In the genomic region with DNA sequence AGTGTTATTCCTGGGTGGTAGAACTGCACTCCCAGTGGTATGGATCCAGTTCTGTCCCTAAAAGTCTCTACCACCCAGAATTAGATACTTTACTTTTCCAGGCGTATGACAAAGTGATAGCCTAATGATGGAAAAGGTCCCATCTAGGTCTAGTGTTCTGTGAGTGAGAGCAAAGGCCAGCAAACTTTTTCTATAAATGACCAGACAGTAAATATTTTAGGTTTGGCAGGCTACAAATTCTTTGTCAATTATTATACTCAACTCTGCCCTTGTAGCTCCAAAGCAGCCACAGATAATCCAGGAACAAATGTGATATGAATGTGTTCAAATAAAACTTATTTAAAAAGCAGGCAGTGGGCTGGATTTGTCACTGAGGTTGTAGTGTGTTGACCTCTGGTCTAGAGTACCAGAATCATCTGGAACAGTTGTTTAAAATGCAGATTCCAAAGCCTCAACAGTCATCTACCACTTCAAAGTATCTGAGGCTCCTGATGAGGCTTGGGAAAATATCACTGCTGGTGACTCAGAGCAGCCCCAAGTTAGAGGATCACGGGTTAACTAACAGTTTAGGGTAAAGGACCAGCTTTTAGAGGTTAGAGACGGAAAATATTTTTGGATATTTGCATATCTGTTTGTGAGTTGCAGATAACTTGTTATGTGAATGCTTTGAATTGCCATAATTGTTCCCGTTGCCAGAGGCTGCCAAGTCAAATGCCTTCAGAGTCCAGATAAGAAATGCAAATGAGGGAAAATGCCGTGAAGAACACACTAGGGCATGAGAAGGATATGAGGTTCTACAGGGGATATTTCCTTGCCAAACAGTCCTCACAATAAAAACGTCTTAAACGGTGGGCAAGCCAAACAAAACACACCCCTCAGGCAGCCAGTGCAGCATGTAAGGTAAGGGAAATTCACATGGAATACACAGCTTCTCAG, we compare ENCODE assay signal across 15 cellular contexts. TPM values are rescaled to one million over a fixed set of nuclear protein-coding genes. Genes with fewer than 3 reads are reported as not detected.
DNase-seq lines count a peak whose midpoint lies in the region; ATAC-seq and TF ChIP-seq lines count a peak whose summit lies in the region.
"Had no signal": no experiment of that assay in that cellular context is flagged by ENCODE, and none has a peak within 500 bp of the region (broad histone marks: within the 10 kb centered on the region; RNA-seq: fewer than 3 reads in every experiment).

No MANE protein-coding gene starts in this region.

- H3K9me3 ChIP-seq in mammary epithelial cell (replicated peaks; ENCODE audit: insufficient read depth, low read length) (no peaks in the 10 kb centered on the region), suprapubic skin (no peaks in the 10 kb centered on the region)
- H3K9me3 ChIP-seq: upper lobe of left lung had no signal

- peak; percentile 18 for DNase-seq in activated CD8-positive, alpha-beta T cell treated with anti-CD3 and anti-CD28 coated beads for 36 hours
- DNase-seq in activated CD8-positive, alpha-beta T cell treated with anti-CD3 and anti-CD28 coated beads, Interleukin-2, amount 10 ng/mL, durations not matched to agents 7 days and 5 days = no peak
- DNase-seq in mammary epithelial cell (peak; percentile 55), left lobe of liver (ENCODE audit: low spot score) (no peak), suprapubic skin (ENCODE audit: low spot score in 2 of 2) (no peak), NCI-H2196 treated with DMSO at 0.1 percent for 48 hours (lab: John Stamatoyannopoulos, UW; ENCODE audit: unreplicated experiment) (no peak)
- DNase-seq: activated CD4-positive, alpha-beta T cell treated with anti-CD3 and anti-CD28 coated beads, Interleukin-2, amount 10 ng/mL, durations not matched to agents 24 days and 14 days; DND-41; kidney; upper lobe of left lung had no signal

- no peak overlapping the region for H3K4me3 ChIP-seq in mammary epithelial cell (replicated peaks in 1 of 3; ENCODE audit: insufficient read depth in 1 of 3, low read depth in 2 of 3, low read length in 3 of 3)
- H3K4me3 ChIP-seq in suprapubic skin = no peak overlapping the region
- H3K4me3 ChIP-seq: GM23338, upper lobe of left lung had no signal

- H3K27me3 Mint-ChIP-seq in activated CD8-positive, alpha-beta T cell treated with anti-CD3 and anti-CD28 coated beads for 36 hours = peaks cover 23% of the 10 kb centered on the region
- peaks cover 27% of the 10 kb centered on the region for H3K27me3 Mint-ChIP-seq in activated CD8-positive, alpha-beta T cell treated with anti-CD3 and anti-CD28 coated beads, Interleukin-2, amount 10 ng/mL, durations not matched to agents 7 days and 5 days (ENCODE audit: low read depth)

- TF ChIP-seq POLR2A in suprapubic skin (IDR thresholded peaks at IDR 0.05) = no peak

- intact Hi-C loops in activated CD8-positive, alpha-beta T cell treated with anti-CD3 and anti-CD28 coated beads for 36 hours (cut with micrococcal nuclease) = no loop called here
- intact Hi-C loops in mammary epithelial cell (cut with micrococcal nuclease) = no loop called here

- TF ChIP-seq EP300 in suprapubic skin (IDR thresholded peaks at IDR 0.05) = no peak

- H3K79me2 ChIP-seq in mammary epithelial cell (ENCODE audit: insufficient read depth, low read length) = no peaks in the 10 kb centered on the region
- H3K79me2 ChIP-seq: parathyroid adenoma had no signal

- CTCF ChIA-PET in activated CD8-positive, alpha-beta T cell treated with anti-CD3 and anti-CD28 coated beads for 36 hours (lab: Charles Lee) = no interaction called here
- CTCF ChIA-PET in activated CD8-positive, alpha-beta T cell treated with anti-CD3 and anti-CD28 coated beads, Interleukin-2, amount 10 ng/mL, durations not matched to agents 7 days and 5 days (lab: Charles Lee) = no interaction called here
- CTCF ChIA-PET in mammary epithelial cell (lab: Charles Lee; ENCODE audit: low non-redundant PET) = no interaction called here

- H3K27me3 ChIP-seq in mammary epithelial cell (ENCODE audit: insufficient read depth, low read length) (peaks cover 4% of the 10 kb centered on the region), suprapubic skin (no peaks in the 10 kb centered on the region)
- H3K27me3 ChIP-seq: upper lobe of left lung had no signal

- H3K9me3 Mint-ChIP-seq in activated CD8-positive, alpha-beta T cell treated with anti-CD3 and anti-CD28 coated beads for 36 hours = no peaks in the 10 kb centered on the region
- H3K9me3 Mint-ChIP-seq in activated CD8-positive, alpha-beta T cell treated with anti-CD3 and anti-CD28 coated beads, Interleukin-2, amount 10 ng/mL, durations not matched to agents 7 days and 5 days (ENCODE audit: insufficient read depth) = no peaks in the 10 kb centered on the region
- H3K9me3 Mint-ChIP-seq: activated CD4-positive, alpha-beta T cell treated with anti-CD3 and anti-CD28 coated beads, Interleukin-2, amount 10 ng/mL, durations not matched to agents 24 days and 14 days; GM23338 had no signal

- no peak overlapping the region for H3K4me3 Mint-ChIP-seq in activated CD8-positive, alpha-beta T cell treated with anti-CD3 and anti-CD28 coated beads for 36 hours
- H3K4me3 Mint-ChIP-seq in activated CD8-positive, alpha-beta T cell treated with anti-CD3 and anti-CD28 coated beads, Interleukin-2, amount 10 ng/mL, durations not matched to agents 7 days and 5 days = no peak overlapping the region
- H3K4me3 Mint-ChIP-seq: activated CD4-positive, alpha-beta T cell treated with anti-CD3 and anti-CD28 coated beads, Interleukin-2, amount 10 ng/mL, durations not matched to agents 24 days and 14 days; GM23338 had no signal

- H4K20me1 ChIP-seq in mammary epithelial cell (ENCODE audit: insufficient read depth, low read length) = no peaks in the 10 kb centered on the region

- ATAC-seq in activated CD8-positive, alpha-beta T cell treated with anti-CD3 and anti-CD28 coated beads for 36 hours = peak; percentile 47
- no peak for ATAC-seq in activated CD8-positive, alpha-beta T cell treated with anti-CD3 and anti-CD28 coated beads, Interleukin-2, amount 10 ng/mL, durations not matched to agents 7 days and 5 days
- ATAC-seq in left lobe of liver (peak; percentile 83), SK-N-SH treated with all-trans-retinoic acid at 6 μM for 48 hours (no peak), GM21737 (IDR thresholded peaks at IDR 0.05; ENCODE audit: unreplicated experiment) (no peak)
- ATAC-seq: GM23338 had no signal

- no peak overlapping the region for H3K27ac Mint-ChIP-seq in activated CD8-positive, alpha-beta T cell treated with anti-CD3 and anti-CD28 coated beads for 36 hours
- no peak overlapping the region for H3K27ac Mint-ChIP-seq in activated CD8-positive, alpha-beta T cell treated with anti-CD3 and anti-CD28 coated beads, Interleukin-2, amount 10 ng/mL, durations not matched to agents 7 days and 5 days
- H3K27ac Mint-ChIP-seq: activated CD4-positive, alpha-beta T cell treated with anti-CD3 and anti-CD28 coated beads, Interleukin-2, amount 10 ng/mL, durations not matched to agents 24 days and 14 days; GM23338 had no signal

- TF ChIP-seq CTCF in activated CD8-positive, alpha-beta T cell treated with anti-CD3 and anti-CD28 coated beads for 36 hours (IDR thresholded peaks at IDR 0.05) = no peak
- TF ChIP-seq CTCF in mammary epithelial cell (conservative IDR thresholded peaks at IDR 0.05 in 1 of 2, IDR thresholded peaks at IDR 0.05 in 1 of 2; ENCODE audit: extremely low read depth in 1 of 2, insufficient read depth in 1 of 2, low read depth in 1 of 2, low read length in 2 of 2) = no peak
- TF ChIP-seq CTCF in suprapubic skin (IDR thresholded peaks at IDR 0.05) = no peak

- BruUV-seq in mammary epithelial cell (replicated peaks; lab: Mats Ljungman, UMichigan) = no TSS peak

- 65% methylated on average over 7 of the region's 7 CpGs for WGBS in mammary epithelial cell (ENCODE audit: low coverage, missing lambda C conversion rate)
- 27% methylated on average over 7 of the region's 7 CpGs for WGBS in suprapubic skin

- in situ Hi-C loops in mammary epithelial cell (cut with MboI; ENCODE audit: low sequenced_read_pairs in 2 of 2) = no loop called here

- H3K4me2 ChIP-seq in mammary epithelial cell (ENCODE audit: insufficient read depth, low read depth, low read length) = no peak overlapping the region
- H3K4me2 ChIP-seq: GM23338 had no signal

- H3K36me3 ChIP-seq in mammary epithelial cell (ENCODE audit: insufficient read depth, low read length) (no peaks in the 10 kb centered on the region), suprapubic skin (no peaks in the 10 kb centered on the region)
- H3K36me3 ChIP-seq: upper lobe of left lung had no signal

- dilution Hi-C loops in mammary epithelial cell (cut with HindIII; ENCODE audit: low sequenced_read_pairs) = no loop called here

- H3K9ac ChIP-seq in mammary epithelial cell (ENCODE audit: insufficient read depth, low read length) = no peak overlapping the region
- H3K9ac ChIP-seq: parathyroid adenoma had no signal

- no peak overlapping the region for H3K27ac ChIP-seq in mammary epithelial cell (ENCODE audit: insufficient read depth, low read depth, low read length)
- H3K27ac ChIP-seq in suprapubic skin = peak overlapping the region; percentile 40
- H3K27ac ChIP-seq: 22Rv1, parathyroid adenoma, upper lobe of left lung had no signal

- no peaks in the 10 kb centered on the region for H3K4me1 ChIP-seq in mammary epithelial cell (ENCODE audit: insufficient read depth, low read length)
- peaks cover 24% of the 10 kb centered on the region for H3K4me1 ChIP-seq in suprapubic skin
- H3K4me1 ChIP-seq: parathyroid adenoma had no signal

- H3K36me3 Mint-ChIP-seq in activated CD8-positive, alpha-beta T cell treated with anti-CD3 and anti-CD28 coated beads for 36 hours (ENCODE audit: low read depth) = no peaks in the 10 kb centered on the region
- H3K36me3 Mint-ChIP-seq in activated CD8-positive, alpha-beta T cell treated with anti-CD3 and anti-CD28 coated beads, Interleukin-2, amount 10 ng/mL, durations not matched to agents 7 days and 5 days (ENCODE audit: low read depth) = no peaks in the 10 kb centered on the region

- no peak overlapping the region for H2AFZ ChIP-seq in mammary epithelial cell (ENCODE audit: low read depth, low read length)
- H2AFZ ChIP-seq: GM23338, parathyroid adenoma had no signal

- peaks cover 8% of the 10 kb centered on the region for H3K4me1 Mint-ChIP-seq in activated CD8-positive, alpha-beta T cell treated with anti-CD3 and anti-CD28 coated beads for 36 hours (ENCODE audit: low read depth)
- H3K4me1 Mint-ChIP-seq in activated CD8-positive, alpha-beta T cell treated with anti-CD3 and anti-CD28 coated beads, Interleukin-2, amount 10 ng/mL, durations not matched to agents 7 days and 5 days (ENCODE audit: low read depth) = no peaks in the 10 kb centered on the region
- H3K4me1 Mint-ChIP-seq: activated CD4-positive, alpha-beta T cell treated with anti-CD3 and anti-CD28 coated beads, Interleukin-2, amount 10 ng/mL, durations not matched to agents 24 days and 14 days; GM23338 had no signal

- POLR2A ChIA-PET in activated CD8-positive, alpha-beta T cell treated with anti-CD3 and anti-CD28 coated beads for 36 hours (lab: Charles Lee) = interaction anchor here (0.6 kb wide), 1 partner anchor 50 kb away, joined by 3 read pairs; no protein-coding TSS in a partner anchor
- POLR2A ChIA-PET in activated CD8-positive, alpha-beta T cell treated with anti-CD3 and anti-CD28 coated beads, Interleukin-2, amount 10 ng/mL, durations not matched to agents 7 days and 5 days (lab: Charles Lee) = no interaction called here

RNA-seq across cellular contexts. Expression of a gene that starts 19.4 kb away (rescaled TPM):
- total RNA-seq in activated CD8-positive, alpha-beta T cell treated with anti-CD3 and anti-CD28 coated beads for 36 hours = not detected
- not detected for total RNA-seq in activated CD8-positive, alpha-beta T cell treated with anti-CD3 and anti-CD28 coated beads, Interleukin-2, amount 10 ng/mL, durations not matched to agents 7 days and 5 days
- total RNA-seq in mammary epithelial cell (not detected), left lobe of liver (0.05 TPM), suprapubic skin (under 1 TPM in 2 of 4 donors, not detected in 2; 0.08 to 0.31 TPM)
- not detected for polyA plus RNA-seq in mammary epithelial cell
- polyA minus RNA-seq in mammary epithelial cell = not detected
- total RNA-seq: activated CD4-positive, alpha-beta T cell treated with anti-CD3 and anti-CD28 coated beads, Interleukin-2, amount 10 ng/mL, durations not matched to agents 24 days and 14 days; GM23338; kidney had no signal
- polyA plus RNA-seq: GM23338 had no signal

RNA-seq across cellular contexts. Expression of a gene that starts 35.3 kb away (rescaled TPM):
- 10 to 100 TPM; 23.7 to 24.2 TPM for total RNA-seq in activated CD8-positive, alpha-beta T cell treated with anti-CD3 and anti-CD28 coated beads for 36 hours
- 10 to 100 TPM; 28.7 to 32.6 TPM for total RNA-seq in activated CD8-positive, alpha-beta T cell treated with anti-CD3 and anti-CD28 coated beads, Interleukin-2, amount 10 ng/mL, durations not matched to agents 7 days and 5 days
- total RNA-seq in mammary epithelial cell = 10 to 100 TPM in 1 of 2 donors, 1 to 10 TPM in 1; 8.8 to 14.3 TPM
- 12.9 TPM for polyA plus RNA-seq in mammary epithelial cell
- polyA minus RNA-seq in mammary epithelial cell = 8.5 TPM
- total RNA-seq in left lobe of liver = 12.4 TPM
- 10 to 100 TPM; 20.0 to 37.8 (median 29.6) TPM for total RNA-seq in suprapubic skin

Comparison
In these comparisons a context has a peak if more than half of its experiments do, and no peak if none do; other contexts are left out.
1. ATAC-seq: peak in activated CD8-positive, alpha-beta T cell treated with anti-CD3 and anti-CD28 coated beads for 36 hours (single experiment) and left lobe of liver (single experiment); none in activated CD8-positive, alpha-beta T cell treated with anti-CD3 and anti-CD28 coated beads, Interleukin-2, amount 10 ng/mL, durations not matched to agents 7 days and 5 days (single experiment), SK-N-SH treated with all-trans-retinoic acid at 6 μM for 48 hours (single experiment) and GM21737 (single experiment).
2. DNase-seq: peak in activated CD8-positive, alpha-beta T cell treated with anti-CD3 and anti-CD28 coated beads for 36 hours (single experiment) and mammary epithelial cell (single experiment); none in activated CD8-positive, alpha-beta T cell treated with anti-CD3 and anti-CD28 coated beads, Interleukin-2, amount 10 ng/mL, durations not matched to agents 7 days and 5 days (single experiment), left lobe of liver (single experiment), suprapubic skin (0 of 2) and NCI-H2196 treated with DMSO at 0.1 percent for 48 hours (single experiment).